11 cellular contexts compared by ENCODE assay signal in genomic region chr5:119288364-119289047, GRCh38.
A peak's percentile ranks its signal among the peaks of the same experiment; 100 is the strongest.
DNase-seq lines count a peak whose midpoint lies in the region; ATAC-seq, FAIRE-seq and TF ChIP-seq lines count a peak whose summit lies in the region.
"Had no signal": no experiment of that assay in that cellular context is flagged by ENCODE, and none has a peak within 500 bp of the region (broad histone marks: within the 10 kb centered on the region; RNA-seq: fewer than 3 reads in every experiment).

No MANE protein-coding gene starts in this region.

- H3K9ac ChIP-seq in astrocyte (ENCODE audit: low read length), result peak overlapping the region; percentile 51

- H3K9me3 Mint-ChIP-seq in Calu3 (ENCODE audit: low read depth, unreplicated experiment) (no peaks in the 10 kb centered on the region), astrocyte (ENCODE audit: unreplicated experiment) (no peaks in the 10 kb centered on the region), natural killer cell (peaks cover 2% of the 10 kb centered on the region in 2 donors)

- WGBS in psoas muscle, 3 donors, result 45 to 66% (median 60%) methylated on average over 2 of the region's 2 CpGs

- H3K4me1 ChIP-seq in astrocyte (ENCODE audit: insufficient read depth, low read length) (peaks cover 40% of the 10 kb centered on the region), psoas muscle (peaks cover 8% of the 10 kb centered on the region)

- H2AFZ ChIP-seq in astrocyte (ENCODE audit: low read depth, low read length), result no peak overlapping the region

- H3K9me3 ChIP-seq in KOPT-K1 (ENCODE audit: insufficient read depth, low read length, poor library complexity, severe bottlenecking), result peaks cover 4% of the 10 kb centered on the region
- no peaks in the 10 kb centered on the region for H3K9me3 ChIP-seq in astrocyte (ENCODE audit: insufficient read depth, low read depth, low read length)
- no peaks in the 10 kb centered on the region for H3K9me3 ChIP-seq in psoas muscle

- CTCF ChIA-PET in Calu3 (lab: Charles Lee), result interaction anchor here (0.8 to 3.9 kb wide), 3 partner anchors 11 to 14 kb away, joined by 3 to 13 read pairs (median 3); no protein-coding TSS in a partner anchor

- no peak for ATAC-seq in natural killer cell
- ATAC-seq in psoas muscle, result no peak
- ATAC-seq: K562 had no signal

- H3K27me3 Mint-ChIP-seq in Calu3 (ENCODE audit: unreplicated experiment), result no peaks in the 10 kb centered on the region
- no peaks in the 10 kb centered on the region for H3K27me3 Mint-ChIP-seq in astrocyte (ENCODE audit: low read depth, unreplicated experiment)
- H3K27me3 Mint-ChIP-seq in natural killer cell (ENCODE audit: low read depth in 2 of 2), result no peaks in the 10 kb centered on the region

- no peak for TF ChIP-seq CTCF in Calu3 (IDR thresholded peaks at IDR 0.05; ENCODE audit: unreplicated experiment)
- TF ChIP-seq CTCF in astrocyte (IDR thresholded peaks at IDR 0.05; ENCODE audit: insufficient read depth, low read depth, low read length), result no peak
- no peak for TF ChIP-seq CTCF in natural killer cell (IDR thresholded peaks at IDR 0.05)
- no peak for TF ChIP-seq CTCF in psoas muscle (IDR thresholded peaks at IDR 0.05)

- H3K27ac Mint-ChIP-seq in Calu3 (ENCODE audit: unreplicated experiment), result peak overlapping the region; percentile 11
- peak overlapping the region; percentile 97 for H3K27ac Mint-ChIP-seq in astrocyte (ENCODE audit: unreplicated experiment)
- H3K27ac Mint-ChIP-seq in natural killer cell, result peak overlapping the region; percentile 89

- no peaks in the 10 kb centered on the region for H4K20me1 ChIP-seq in astrocyte (ENCODE audit: insufficient read depth, low read length)

- DNase-seq in Calu3 (no peak), astrocyte (ENCODE audit: low read depth) (peak; percentile 21), natural killer cell (no peak), cerebellum (ENCODE audit: low spot score) (no peak), psoas muscle (no peak), medulla oblongata (ENCODE audit: extremely low spot score) (no peak), pons (ENCODE audit: low spot score) (no peak)
- DNase-seq: NCI-H524 treated with DMSO at 0.1 percent for 48 hours had no signal

- H3K4me3 Mint-ChIP-seq in Calu3 (ENCODE audit: low read depth, unreplicated experiment) (peak overlapping the region; percentile 6), astrocyte (ENCODE audit: unreplicated experiment) (no peak overlapping the region), natural killer cell (peak overlapping the region; percentile 78)

- peaks cover 13% of the 10 kb centered on the region for H3K79me2 ChIP-seq in astrocyte (ENCODE audit: insufficient read depth, low read length)

- no peak overlapping the region for H3K4me3 ChIP-seq in astrocyte (ENCODE audit: insufficient read depth, low read depth, low read length)
- H3K4me3 ChIP-seq in psoas muscle, result no peak overlapping the region
- H3K4me3 ChIP-seq: cardiac muscle cell, K562 had no signal

- H3K36me3 Mint-ChIP-seq in Calu3 (ENCODE audit: insufficient read depth, unreplicated experiment), result peaks cover 5% of the 10 kb centered on the region
- H3K36me3 Mint-ChIP-seq in astrocyte (ENCODE audit: low read depth, unreplicated experiment), result no peaks in the 10 kb centered on the region
- no peaks in the 10 kb centered on the region for H3K36me3 Mint-ChIP-seq in natural killer cell

- intact Hi-C loops in Calu3 (cut with micrococcal nuclease; ENCODE audit: unreplicated experiment), result loop anchor here (2.0 kb wide), 1 partner anchor 14 kb away; no protein-coding TSS in a partner anchor
- intact Hi-C loops in natural killer cell (cut with micrococcal nuclease), result loop anchor here (2.0 kb wide), 1 partner anchor 16 kb away; no protein-coding TSS in a partner anchor
- intact Hi-C loops in psoas muscle (cut with DNase I), result no loop called here

- peak overlapping the region; percentile 91 for H3K27ac ChIP-seq in KOPT-K1 (ENCODE audit: low read depth, low read length, poor library complexity, severe bottlenecking)
- peak overlapping the region; percentile 88 for H3K27ac ChIP-seq in astrocyte (ENCODE audit: low read depth, low read length)
- no peak overlapping the region for H3K27ac ChIP-seq in psoas muscle

- FAIRE-seq in astrocyte (lab: Jason Lieb, UNC), result no peak
- FAIRE-seq: K562 had no signal

- H3K36me3 ChIP-seq in KOPT-K1 (ENCODE audit: insufficient read depth, low read length) (peaks cover 21% of the 10 kb centered on the region), astrocyte (ENCODE audit: insufficient read depth, low read length) (no peaks in the 10 kb centered on the region), psoas muscle (ENCODE audit: insufficient read depth in 1 of 2, low read depth in 1 of 2) (no peaks in the 10 kb centered on the region)
- H3K36me3 ChIP-seq: cardiac muscle cell had no signal

- H3K27me3 ChIP-seq in astrocyte (ENCODE audit: insufficient read depth, low read length), result no peaks in the 10 kb centered on the region
- H3K27me3 ChIP-seq in psoas muscle (ENCODE audit: insufficient read depth in 3 of 3, low read length in 2 of 3), result no peaks in the 10 kb centered on the region
- H3K27me3 ChIP-seq: cardiac muscle cell had no signal

- peak overlapping the region; percentile 47 for H3K4me2 ChIP-seq in astrocyte (ENCODE audit: low read length)

- BruUV-seq in Calu3 (replicated peaks; lab: Mats Ljungman, UMichigan), result no TSS peak

- H3K4me1 Mint-ChIP-seq in Calu3 (ENCODE audit: low read depth, unreplicated experiment) (peaks cover 72% of the 10 kb centered on the region), astrocyte (ENCODE audit: low read depth, unreplicated experiment) (peaks cover 64% of the 10 kb centered on the region), natural killer cell (peaks cover 91 to 93% of the 10 kb centered on the region in 2 donors)

Comparison
In these comparisons a context has a peak if more than half of its experiments do, and no peak if none do; other contexts are left out.
1. H3K27ac Mint-ChIP-seq: peak in every context shown above with its lines; median percentile 97 in astrocyte; 89 in natural killer cell; 11 in Calu3.
2. intact Hi-C loops: an anchor here in Calu3 (2.0 kb wide) and natural killer cell (2.0 kb wide); none called in psoas muscle.